Comparison of ENCODE assay signal across 20 cellular contexts in genomic region chr14:74407021-74407800, GRCh38. TPM values are rescaled to one million over a fixed set of nuclear protein-coding genes. Genes with fewer than 3 reads are reported as not detected.
DNase-seq lines count a peak whose midpoint lies in the region; ATAC-seq, FAIRE-seq and TF ChIP-seq lines count a peak whose summit lies in the region.
"Had no signal": no experiment of that assay in that cellular context is flagged by ENCODE, and none has a peak within 500 bp of the region (broad histone marks: within the 10 kb centered on the region; RNA-seq: fewer than 3 reads in every experiment).

No MANE protein-coding gene starts in this region.

- H3K79me1 ChIP-seq in H1 (ENCODE audit: low read depth, low read length) = no peaks in the 10 kb centered on the region
- no peaks in the 10 kb centered on the region for H3K79me1 ChIP-seq in mesendoderm (ENCODE audit: low read length)

- TF ChIP-seq CTCF in right atrium auricular region (IDR thresholded peaks at IDR 0.05) (no peak), H1 (IDR thresholded peaks at IDR 0.05; ENCODE audit: control extremely low read depth in 1 of 3, insufficient read depth in 1 of 3, low read depth in 1 of 3, low read length in 3 of 3) (no peak)

- H3K56ac ChIP-seq in H1 (replicated peaks; ENCODE audit: insufficient read length, low read depth, low read length) (no peak overlapping the region), mesendoderm (ENCODE audit: low read length) (peak overlapping the region; percentile 47)

- H2AFZ ChIP-seq in H1 (ENCODE audit: low read length) = no peak overlapping the region

- H2BK12ac ChIP-seq in H1 (ENCODE audit: low read depth, low read length) = no peak overlapping the region

- no peak overlapping the region for H3K4me3 ChIP-seq in right atrium auricular region
- H3K4me3 ChIP-seq in H1 (ENCODE audit: extremely low read depth in 1 of 4, insufficient read depth in 2 of 4, low read depth in 3 of 4, low read length in 4 of 4) = no peak overlapping the region
- no peak overlapping the region for H3K4me3 ChIP-seq in mesendoderm (ENCODE audit: low read length)
- H3K4me3 ChIP-seq in aorta (ENCODE audit: low read length in 2 of 2) = no peak overlapping the region

- H3K9ac ChIP-seq in H1 (replicated peaks in 1 of 4; ENCODE audit: extremely low read depth in 1 of 4, low read depth in 3 of 4, low read length in 3 of 4) (no peak overlapping the region), mesendoderm (ENCODE audit: low read length) (no peak overlapping the region)

- H3K4me2 ChIP-seq in H1 (ENCODE audit: insufficient read depth in 1 of 2, low read depth in 2 of 2, low read length in 2 of 2) = no peak overlapping the region
- H3K4me2 ChIP-seq in mesendoderm (ENCODE audit: low read length) = no peak overlapping the region

- no peak overlapping the region for H4K91ac ChIP-seq in H1 (replicated peaks; ENCODE audit: insufficient read length, low read length)

- H3K9me3 ChIP-seq in right atrium auricular region = no peaks in the 10 kb centered on the region
- no peaks in the 10 kb centered on the region for H3K9me3 ChIP-seq in H1 (ENCODE audit: insufficient read depth in 2 of 2, low read depth in 1 of 2, low read length in 1 of 2)
- no peaks in the 10 kb centered on the region for H3K9me3 ChIP-seq in aorta (ENCODE audit: control insufficient read depth, low read length)

- H4K5ac ChIP-seq in H1 (ENCODE audit: insufficient read length, low read depth, low read length) = no peak overlapping the region
- H4K5ac ChIP-seq in mesendoderm (ENCODE audit: low read length) = no peak overlapping the region

- H2AK5ac ChIP-seq in H1 (ENCODE audit: low read depth, low read length) = no peak overlapping the region
- H2AK5ac ChIP-seq in mesendoderm (ENCODE audit: low read length) = peak overlapping the region; percentile 86

- no peak overlapping the region for H2BK15ac ChIP-seq in H1 (ENCODE audit: low read length)
- no peak overlapping the region for H2BK15ac ChIP-seq in mesendoderm (replicated peaks; ENCODE audit: low read depth)

- H4K8ac ChIP-seq in H1 (ENCODE audit: extremely low read depth, insufficient read depth, low read length) (peak overlapping the region; percentile 35), mesendoderm (ENCODE audit: low read depth, low read length) (no peak overlapping the region)

- peaks cover 0 to 3% of the 10 kb centered on the region in 2 donors for H3K4me1 ChIP-seq in right atrium auricular region
- H3K4me1 ChIP-seq in H1 (replicated peaks in 1 of 4; ENCODE audit: control insufficient read depth in 3 of 4, insufficient read depth in 4 of 4, low read length in 3 of 4) = peaks cover 0 to 10% (median 9%) of the 10 kb centered on the region in 4 experiments; a peak in 6 of 7 replicates
- peaks cover 7% of the 10 kb centered on the region for H3K4me1 ChIP-seq in mesendoderm (ENCODE audit: control insufficient read depth, low read depth, low read length)
- H3K4me1 ChIP-seq in aorta (ENCODE audit: control insufficient read depth in 1 of 2, insufficient read depth in 2 of 2, low read length in 2 of 2) = no peaks in the 10 kb centered on the region

- H2BK120ac ChIP-seq in H1 (replicated peaks; ENCODE audit: low read depth, low read length) (no peak overlapping the region), mesendoderm (ENCODE audit: low read depth, low read length) (no peak overlapping the region)

- CTCF ChIA-PET in H1 (lab: Charles Lee; ENCODE audit: partially characterized antibody) = interaction anchor here (0.7 to 2.0 kb wide), 8 partner anchors 8 to 113 kb away, joined by 3 to 6 read pairs (median 4); partner anchors contain the start of gene ABCD4

- H3K79me2 ChIP-seq in H1 (ENCODE audit: control insufficient read depth in 1 of 2, insufficient read depth in 2 of 2, low read length in 2 of 2) = no peaks in the 10 kb centered on the region
- no peaks in the 10 kb centered on the region for H3K79me2 ChIP-seq in mesendoderm (ENCODE audit: control insufficient read depth, insufficient read depth, low read length)

- TF ChIP-seq EP300 in H1 (IDR thresholded peaks at IDR 0.05; ENCODE audit: borderline replicate concordance in 1 of 2, low read depth in 2 of 2, low read length in 2 of 2) = no peak

- no peak for TF ChIP-seq POLR2A in H1 (IDR thresholded peaks at IDR 0.05; ENCODE audit: control extremely low read depth in 1 of 2, low read depth in 2 of 2, low read length in 2 of 2)

- POLR2A ChIA-PET in H1 (lab: Charles Lee; ENCODE audit: partially characterized antibody) = interaction anchor here (1.0 to 1.2 kb wide), 3 partner anchors 22 to 60 kb away, joined by 3 to 4 read pairs (median 3); no protein-coding TSS in a partner anchor

- TF ChIP-seq RAD21 in H1 (IDR thresholded peaks at IDR 0.05 in 1 of 2, conservative IDR thresholded peaks at IDR 0.05 in 1 of 2; ENCODE audit: low read depth in 2 of 2, low read length in 2 of 2) = no peak

- no peak overlapping the region for H2BK20ac ChIP-seq in H1 (ENCODE audit: low read length)

- no peak for FAIRE-seq in H1 (lab: Jason Lieb, UNC)
- FAIRE-seq: D721Med, G401.6, GM12891, HepG2 had no signal

- no peak overlapping the region for H3K27ac ChIP-seq in right atrium auricular region
- H3K27ac ChIP-seq in H1 (ENCODE audit: low read depth, low read length) = no peak overlapping the region
- no peak overlapping the region for H3K27ac ChIP-seq in mesendoderm (ENCODE audit: low read depth, low read length)
- H3K27ac ChIP-seq in aorta (ENCODE audit: low read depth in 1 of 2, low read length in 2 of 2) = no peak overlapping the region
- H3K27ac ChIP-seq: 22Rv1 had no signal

- H3K27me3 ChIP-seq in right atrium auricular region (no peaks in the 10 kb centered on the region), H1 (replicated peaks in 1 of 4; ENCODE audit: control insufficient read depth in 3 of 4, extremely low read depth in 1 of 4, insufficient read depth in 3 of 4, low read length in 3 of 4) (no peaks in the 10 kb centered on the region), mesendoderm (ENCODE audit: insufficient read depth, low read length, poor library complexity) (no peaks in the 10 kb centered on the region), aorta (ENCODE audit: control insufficient read depth in 1 of 2, insufficient read depth in 2 of 2, low read length in 1 of 2) (no peaks in the 10 kb centered on the region)

- DNase-seq in cardiac septum (ENCODE audit: low spot score) (peak; percentile 43), right atrium auricular region (ENCODE audit: low spot score) (no peak), H1 (ENCODE audit: low read depth in 1 of 2, low spot score in 2 of 2) (no peak), mesendoderm (no peak), aorta (peak in 1 of 2 donors; percentile 66), COR-L47 (lab: John Stamatoyannopoulos, UW) (no peak), NCI-H2227 (lab: John Stamatoyannopoulos, UW; ENCODE audit: unreplicated experiment) (no peak), UCSD-AML1 (lab: John Stamatoyannopoulos, UW; ENCODE audit: unreplicated experiment) (no peak)
- DNase-seq: C1 segment of cervical spinal cord; CD4-positive, alpha-beta memory T cell; DMS153; DMS79 treated with DMSO at 0.1 percent for 48 hours; EL; H9 had no signal

- H3K23ac ChIP-seq in H1 (ENCODE audit: insufficient read length) (no peak overlapping the region), mesendoderm (ENCODE audit: low read length) (no peak overlapping the region)

- ATAC-seq in aorta (ENCODE audit: low FRiP score) = peak; percentile 4
- ATAC-seq: HepG2 had no signal

- intact Hi-C loops in cardiac septum (cut with DNase I) = no loop called here
- intact Hi-C loops in aorta (cut with DNase I) = no loop called here

- H3K23me2 ChIP-seq in H1 (ENCODE audit: low read depth, low read length) = no peaks in the 10 kb centered on the region; the same call in 1 of the 2 replicates

- no peaks in the 10 kb centered on the region for H4K20me1 ChIP-seq in H1 (replicated peaks in 1 of 2; ENCODE audit: control insufficient read depth in 1 of 2, insufficient read depth in 2 of 2, low read length in 2 of 2)

- H3K36me3 ChIP-seq in right atrium auricular region (no peaks in the 10 kb centered on the region), H1 (ENCODE audit: control insufficient read depth in 2 of 4, insufficient read depth in 4 of 4, low read length in 3 of 4) (no peaks in the 10 kb centered on the region), mesendoderm (ENCODE audit: control insufficient read depth, insufficient read depth, low read length) (no peaks in the 10 kb centered on the region), aorta (ENCODE audit: control insufficient read depth in 1 of 2, insufficient read depth in 2 of 2, low read length in 1 of 2) (no peaks in the 10 kb centered on the region)

- H3K14ac ChIP-seq in H1 (ENCODE audit: insufficient read length) = no peak overlapping the region

- WGBS in H1 (ENCODE audit: extremely low coverage in 1 of 2, insufficient coverage in 1 of 2, insufficient read length in 1 of 2, insufficient replicate concordance in 2 of 2, low coverage in 1 of 2, low lambda C conversion rate in 2 of 2, missing lambda C conversion rate in 1 of 2), 2 experiments = 95% methylated on average over 17 of the region's 17 CpGs; no CpG with 5 or more reads in 1 of the 2 experiments
- WGBS in mesendoderm (ENCODE audit: extremely low coverage, insufficient coverage, low lambda C conversion rate) = no CpG with 5 or more reads among the region's 17 CpGs
- 90 to 91% methylated on average over 17 of the region's 17 CpGs for WGBS in aorta, 2 donors

- H3K18ac ChIP-seq in H1 (ENCODE audit: extremely low read depth, low read length) = no peak overlapping the region
- H3K18ac ChIP-seq in mesendoderm (ENCODE audit: low read length) = peak overlapping the region; percentile 6

- no peak overlapping the region for H2BK5ac ChIP-seq in H1 (ENCODE audit: low read depth, low read length)
- no peak overlapping the region for H2BK5ac ChIP-seq in mesendoderm (ENCODE audit: low read length)

- no peak overlapping the region for H3K4ac ChIP-seq in H1 (replicated peaks; ENCODE audit: insufficient read length, low read depth, low read length)
- no peak overlapping the region for H3K4ac ChIP-seq in mesendoderm (ENCODE audit: low read depth, low read length)

RNA-seq across cellular contexts. Expression of gene SYNDIG1L, which starts 18.8 kb away (rescaled TPM):
- not detected for total RNA-seq in cardiac septum
- under 1 TPM; 0.12 to 0.22 TPM for total RNA-seq in right atrium auricular region
- total RNA-seq in H1 (2021; fragmentation: NEBNext Ultra II Directional; extraction: Animal tissue kit (Norgen Biotek cat#: 25700)) = 3.0 and 3.5 TPM in 2 replicates
- polyA plus RNA-seq in H1 (2011; rRNA removed) = 2.5 and 3.2 TPM in 2 replicates
- polyA plus RNA-seq in H1 (2011; cell fraction: cytosol; rRNA removed) = 2.4 TPM
- polyA plus RNA-seq in H1 (2011; cell fraction: nucleus; rRNA removed) = 2.9 TPM
- polyA plus RNA-seq in H1 (2012, experiment 1 of 2) = 1.7 to 3.5 TPM (median 2.9 TPM) in 4 replicates
- polyA plus RNA-seq in H1 (2012, experiment 2 of 2) = 2.8 TPM
- 3.0 TPM for polyA plus RNA-seq in H1 (2013, experiment 1 of 2)
- polyA plus RNA-seq in H1 (2013, experiment 2 of 2) = 2.5 TPM
- 1.5 and 2.5 TPM in 2 replicates for polyA minus RNA-seq in H1 (2011; rRNA and poly(A)+ RNA removed)
- polyA minus RNA-seq in H1 (2011; cell fraction: cytosol; rRNA and poly(A)+ RNA removed) = 1.8 TPM
- polyA minus RNA-seq in H1 (2011; cell fraction: nucleus; rRNA and poly(A)+ RNA removed) = 0.90 TPM
- 0.37 TPM for polyA plus RNA-seq in mesendoderm (2013, experiment 1 of 2)
- polyA plus RNA-seq in mesendoderm (2013, experiment 2 of 2) = 0.34 TPM
- 1 to 10 TPM in 1 of 2 donors, under 1 TPM in 1; 0.94 to 1.2 TPM for total RNA-seq in aorta
- polyA plus RNA-seq in aorta = under 1 TPM; 0.38 to 0.64 TPM
- total RNA-seq: A673; CD4-positive, alpha-beta memory T cell; HepG2 had no signal
- polyA plus RNA-seq: CD4-positive, alpha-beta memory T cell had no signal

RNA-seq across cellular contexts. Expression of gene VRTN, which starts 58.9 kb away (rescaled TPM):
- total RNA-seq in cardiac septum (not detected), right atrium auricular region (not detected), aorta (not detected)
- 148 and 154 TPM in 2 replicates for total RNA-seq in H1 (2021; fragmentation: NEBNext Ultra II Directional; extraction: Animal tissue kit (Norgen Biotek cat#: 25700))
- polyA plus RNA-seq in H1 (2011; rRNA removed) (133 and 189 TPM in 2 replicates), aorta (not detected)
- 182 TPM for polyA plus RNA-seq in H1 (2011; cell fraction: cytosol; rRNA removed)
- polyA plus RNA-seq in H1 (2011; cell fraction: nucleus; rRNA removed) = 122 TPM
- 124 to 162 TPM (median 153 TPM) in 4 replicates for polyA plus RNA-seq in H1 (2012, experiment 1 of 2)
- polyA plus RNA-seq in H1 (2012, experiment 2 of 2) = 151 TPM
- polyA plus RNA-seq in H1 (2013, experiment 1 of 2) = 89.5 TPM
- polyA plus RNA-seq in H1 (2013, experiment 2 of 2) = 85.7 TPM
- polyA minus RNA-seq in H1 (2011; rRNA and poly(A)+ RNA removed) = 110 and 121 TPM in 2 replicates
- 106 TPM for polyA minus RNA-seq in H1 (2011; cell fraction: cytosol; rRNA and poly(A)+ RNA removed)
- 60.1 TPM for polyA minus RNA-seq in H1 (2011; cell fraction: nucleus; rRNA and poly(A)+ RNA removed)
- polyA plus RNA-seq in mesendoderm (2013, experiment 1 of 2) = 135 TPM
- polyA plus RNA-seq in mesendoderm (2013, experiment 2 of 2) = 136 TPM
- total RNA-seq: A673; CD4-positive, alpha-beta memory T cell; HepG2 had no signal
- polyA plus RNA-seq: CD4-positive, alpha-beta memory T cell; HepG2 had no signal

Comparison
In these comparisons a context has a peak if more than half of its experiments do, and no peak if none do; other contexts are left out.
1. RNA of gene VRTN, which starts 58.9 kb away (total RNA-seq): 148 to 154 TPM in H1; not detected in cardiac septum (single experiment), not detected in right atrium auricular region and not detected in aorta; every median in the first group is over 100 times any median in the second.